ENCODE assay signal across 1 cellular context in the genomic region with DNA sequence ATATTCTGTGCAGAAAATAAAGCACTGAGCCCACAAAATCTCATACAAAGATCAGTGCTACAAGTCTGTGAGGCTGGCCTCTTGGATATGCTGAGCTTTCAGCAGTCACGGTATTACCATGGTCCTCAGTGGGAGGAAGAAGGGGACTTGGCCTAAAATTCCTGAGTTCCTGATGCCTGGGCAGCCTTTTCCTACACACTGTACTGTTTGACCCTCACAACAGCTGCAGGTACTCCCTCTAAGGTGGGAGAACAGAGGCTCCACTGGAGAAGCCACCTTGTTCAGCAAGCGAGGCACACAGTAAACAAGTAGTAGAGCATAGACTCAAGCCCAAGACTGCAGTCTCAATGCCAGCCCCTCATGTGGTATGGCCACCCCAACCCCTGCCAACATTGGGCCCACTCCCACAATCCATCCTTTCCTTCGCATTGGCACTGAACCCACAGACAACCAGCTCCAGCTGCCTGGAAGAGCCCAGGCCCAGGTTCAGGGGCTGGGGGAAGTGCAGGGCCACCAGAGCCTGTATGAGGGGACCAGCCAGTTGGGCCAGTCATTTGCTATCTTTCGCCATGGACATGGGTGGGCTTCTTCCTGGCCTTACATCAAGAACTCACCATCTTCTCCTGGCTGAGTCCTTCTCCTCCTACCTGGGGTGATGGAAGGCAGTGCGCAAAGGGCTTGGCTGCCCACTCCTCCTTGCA.
A peak's percentile ranks its signal among the peaks of the same experiment; 100 is the strongest.
TF ChIP-seq lines count a peak whose summit lies in the region.

No MANE protein-coding gene starts in this region.

TF ChIP-seq in HepG2, 621 proteins besides CTCF, POLR2A, EP300 and RAD21 (continued from another document and continues in another):
- TF ChIP-seq, protein P1, sequence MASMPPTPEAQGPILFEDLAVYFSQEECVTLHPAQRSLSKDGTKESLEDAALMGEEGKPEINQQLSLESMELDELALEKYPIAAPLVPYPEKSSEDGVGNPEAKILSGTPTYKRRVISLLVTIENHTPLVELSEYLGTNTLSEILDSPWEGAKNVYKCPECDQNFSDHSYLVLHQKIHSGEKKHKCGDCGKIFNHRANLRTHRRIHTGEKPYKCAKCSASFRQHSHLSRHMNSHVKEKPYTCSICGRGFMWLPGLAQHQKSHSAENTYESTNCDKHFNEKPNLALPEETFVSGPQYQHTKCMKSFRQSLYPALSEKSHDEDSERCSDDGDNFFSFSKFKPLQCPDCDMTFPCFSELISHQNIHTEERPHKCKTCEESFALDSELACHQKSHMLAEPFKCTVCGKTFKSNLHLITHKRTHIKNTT (CRISPR knock-in tag; IDR thresholded peaks at IDR 0.05), result no peak
- TF ChIP-seq ZNF614 (CRISPR knock-in tag; IDR thresholded peaks at IDR 0.05; ENCODE audit: borderline replicate concordance) (no peak), ZNF224 (CRISPR knock-in tag; IDR thresholded peaks at IDR 0.05) (0 out of 2 replicates have a peak, but pooled peaks have one; percentile 40), ZNF75D (CRISPR knock-in tag; IDR thresholded peaks at IDR 0.05; ENCODE audit: borderline replicate concordance) (no peak), PHF20 (CRISPR knock-in tag; IDR thresholded peaks at IDR 0.05) (no peak), ZSCAN22 (CRISPR knock-in tag; IDR thresholded peaks at IDR 0.05) (no peak), SALL1 (CRISPR knock-in tag; IDR thresholded peaks at IDR 0.05) (peak; percentile 7; the same call in 1 of the 2 replicates), PITX1 (CRISPR knock-in tag; IDR thresholded peaks at IDR 0.05) (no peak), TAF1 (CRISPR knock-in tag; IDR thresholded peaks at IDR 0.05) (peak; percentile 49; the same call in 1 of the 2 replicates), BRD4 (CRISPR knock-in tag; IDR thresholded peaks at IDR 0.05) (0 out of 2 replicates have a peak, but pooled peaks have one; percentile 1), ZNF879 (CRISPR knock-in tag; IDR thresholded peaks at IDR 0.05) (no peak), HNF4G (IDR thresholded peaks at IDR 0.05; ENCODE audit: borderline replicate concordance, low read depth, low read length) (0 out of 2 replicates have a peak, but pooled peaks have one; percentile 4), HNF4G (CRISPR knock-in tag; IDR thresholded peaks at IDR 0.05; ENCODE audit: borderline replicate concordance, low read depth) (no peak), ZNF605 (CRISPR knock-in tag; IDR thresholded peaks at IDR 0.05) (peak; percentile 12; the same call in 1 of the 2 replicates), PAWR (CRISPR knock-in tag; IDR thresholded peaks at IDR 0.05; ENCODE audit: borderline replicate concordance) (no peak), CC2D1A (CRISPR knock-in tag; IDR thresholded peaks at IDR 0.05) (no peak), ZC3H13 (CRISPR knock-in tag; IDR thresholded peaks at IDR 0.05) (no peak), TP53 (CRISPR knock-in tag; conservative IDR thresholded peaks at IDR 0.05) (no peak), NFIC (IDR thresholded peaks at IDR 0.05; ENCODE audit: low read length) (no peak), ZNF790 (CRISPR knock-in tag; IDR thresholded peaks at IDR 0.05; ENCODE audit: borderline replicate concordance) (no peak), ZNF672 (CRISPR knock-in tag; IDR thresholded peaks at IDR 0.05) (no peak), ASH2L (IDR thresholded peaks at IDR 0.05; ENCODE audit: insufficient read length, low read depth, low read length) (peak; percentile 63), JUN (CRISPR knock-in tag; IDR thresholded peaks at IDR 0.05) (no peak)
- TF ChIP-seq, protein P2, sequence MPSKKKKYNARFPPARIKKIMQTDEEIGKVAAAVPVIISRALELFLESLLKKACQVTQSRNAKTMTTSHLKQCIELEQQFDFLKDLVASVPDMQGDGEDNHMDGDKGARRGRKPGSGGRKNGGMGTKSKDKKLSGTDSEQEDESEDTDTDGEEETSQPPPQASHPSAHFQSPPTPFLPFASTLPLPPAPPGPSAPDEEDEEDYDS (CRISPR knock-in tag; IDR thresholded peaks at IDR 0.05), result peak; percentile 6; the same call in 1 of the 2 replicates
- TF ChIP-seq, protein P3, sequence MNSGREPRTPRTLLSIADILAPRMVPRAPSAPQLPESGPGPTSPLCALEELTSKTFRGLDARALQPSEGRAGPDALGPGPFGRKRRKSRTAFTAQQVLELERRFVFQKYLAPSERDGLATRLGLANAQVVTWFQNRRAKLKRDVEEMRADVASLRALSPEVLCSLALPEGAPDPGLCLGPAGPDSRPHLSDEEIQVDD (CRISPR knock-in tag; IDR thresholded peaks at IDR 0.05; ENCODE audit: borderline replicate concordance), result no peak
- TF ChIP-seq, protein P4, sequence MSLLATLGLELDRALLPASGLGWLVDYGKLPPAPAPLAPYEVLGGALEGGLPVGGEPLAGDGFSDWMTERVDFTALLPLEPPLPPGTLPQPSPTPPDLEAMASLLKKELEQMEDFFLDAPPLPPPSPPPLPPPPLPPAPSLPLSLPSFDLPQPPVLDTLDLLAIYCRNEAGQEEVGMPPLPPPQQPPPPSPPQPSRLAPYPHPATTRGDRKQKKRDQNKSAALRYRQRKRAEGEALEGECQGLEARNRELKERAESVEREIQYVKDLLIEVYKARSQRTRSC (CRISPR knock-in tag; IDR thresholded peaks at IDR 0.05; ENCODE audit: low read depth), result no peak
- TF ChIP-seq, protein P5, sequence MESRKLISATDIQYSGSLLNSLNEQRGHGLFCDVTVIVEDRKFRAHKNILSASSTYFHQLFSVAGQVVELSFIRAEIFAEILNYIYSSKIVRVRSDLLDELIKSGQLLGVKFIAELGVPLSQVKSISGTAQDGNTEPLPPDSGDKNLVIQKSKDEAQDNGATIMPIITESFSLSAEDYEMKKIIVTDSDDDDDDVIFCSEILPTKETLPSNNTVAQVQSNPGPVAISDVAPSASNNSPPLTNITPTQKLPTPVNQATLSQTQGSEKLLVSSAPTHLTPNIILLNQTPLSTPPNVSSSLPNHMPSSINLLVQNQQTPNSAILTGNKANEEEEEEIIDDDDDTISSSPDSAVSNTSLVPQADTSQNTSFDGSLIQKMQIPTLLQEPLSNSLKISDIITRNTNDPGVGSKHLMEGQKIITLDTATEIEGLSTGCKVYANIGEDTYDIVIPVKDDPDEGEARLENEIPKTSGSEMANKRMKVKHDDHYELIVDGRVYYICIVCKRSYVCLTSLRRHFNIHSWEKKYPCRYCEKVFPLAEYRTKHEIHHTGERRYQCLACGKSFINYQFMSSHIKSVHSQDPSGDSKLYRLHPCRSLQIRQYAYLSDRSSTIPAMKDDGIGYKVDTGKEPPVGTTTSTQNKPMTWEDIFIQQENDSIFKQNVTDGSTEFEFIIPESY (CRISPR knock-in tag; IDR thresholded peaks at IDR 0.05), result no peak
- TF ChIP-seq, protein P6, sequence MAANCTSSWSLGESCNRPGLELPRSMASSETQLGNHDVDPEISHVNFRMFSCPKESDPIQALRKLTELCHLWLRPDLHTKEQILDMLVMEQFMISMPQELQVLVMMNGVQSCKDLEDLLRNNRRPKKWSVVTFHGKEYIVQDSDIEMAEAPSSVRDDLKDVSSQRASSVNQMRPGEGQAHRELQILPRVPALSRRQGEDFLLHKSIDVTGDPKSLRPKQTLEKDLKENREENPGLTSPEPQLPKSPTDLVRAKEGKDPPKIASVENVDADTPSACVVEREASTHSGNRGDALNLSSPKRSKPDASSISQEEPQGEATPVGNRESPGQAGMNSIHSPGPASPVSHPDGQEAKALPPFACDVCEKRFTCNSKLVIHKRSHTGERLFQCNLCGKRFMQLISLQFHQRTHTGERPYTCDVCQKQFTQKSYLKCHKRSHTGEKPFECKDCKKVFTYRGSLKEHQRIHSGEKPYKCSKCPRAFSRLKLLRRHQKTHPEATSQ (CRISPR knock-in tag; IDR thresholded peaks at IDR 0.05; ENCODE audit: borderline replicate concordance), result no peak
- TF ChIP-seq, protein P7, sequence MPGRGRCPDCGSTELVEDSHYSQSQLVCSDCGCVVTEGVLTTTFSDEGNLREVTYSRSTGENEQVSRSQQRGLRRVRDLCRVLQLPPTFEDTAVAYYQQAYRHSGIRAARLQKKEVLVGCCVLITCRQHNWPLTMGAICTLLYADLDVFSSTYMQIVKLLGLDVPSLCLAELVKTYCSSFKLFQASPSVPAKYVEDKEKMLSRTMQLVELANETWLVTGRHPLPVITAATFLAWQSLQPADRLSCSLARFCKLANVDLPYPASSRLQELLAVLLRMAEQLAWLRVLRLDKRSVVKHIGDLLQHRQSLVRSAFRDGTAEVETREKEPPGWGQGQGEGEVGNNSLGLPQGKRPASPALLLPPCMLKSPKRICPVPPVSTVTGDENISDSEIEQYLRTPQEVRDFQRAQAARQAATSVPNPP (CRISPR knock-in tag; IDR thresholded peaks at IDR 0.05), result no peak
- TF ChIP-seq, protein P8, sequence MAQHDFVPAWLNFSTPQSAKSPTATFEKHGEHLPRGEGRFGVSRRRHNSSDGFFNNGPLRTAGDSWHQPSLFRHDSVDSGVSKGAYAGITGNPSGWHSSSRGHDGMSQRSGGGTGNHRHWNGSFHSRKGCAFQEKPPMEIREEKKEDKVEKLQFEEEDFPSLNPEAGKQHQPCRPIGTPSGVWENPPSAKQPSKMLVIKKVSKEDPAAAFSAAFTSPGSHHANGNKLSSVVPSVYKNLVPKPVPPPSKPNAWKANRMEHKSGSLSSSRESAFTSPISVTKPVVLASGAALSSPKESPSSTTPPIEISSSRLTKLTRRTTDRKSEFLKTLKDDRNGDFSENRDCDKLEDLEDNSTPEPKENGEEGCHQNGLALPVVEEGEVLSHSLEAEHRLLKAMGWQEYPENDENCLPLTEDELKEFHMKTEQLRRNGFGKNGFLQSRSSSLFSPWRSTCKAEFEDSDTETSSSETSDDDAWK (CRISPR knock-in tag; IDR thresholded peaks at IDR 0.05), result no peak
- TF ChIP-seq, protein P9, sequence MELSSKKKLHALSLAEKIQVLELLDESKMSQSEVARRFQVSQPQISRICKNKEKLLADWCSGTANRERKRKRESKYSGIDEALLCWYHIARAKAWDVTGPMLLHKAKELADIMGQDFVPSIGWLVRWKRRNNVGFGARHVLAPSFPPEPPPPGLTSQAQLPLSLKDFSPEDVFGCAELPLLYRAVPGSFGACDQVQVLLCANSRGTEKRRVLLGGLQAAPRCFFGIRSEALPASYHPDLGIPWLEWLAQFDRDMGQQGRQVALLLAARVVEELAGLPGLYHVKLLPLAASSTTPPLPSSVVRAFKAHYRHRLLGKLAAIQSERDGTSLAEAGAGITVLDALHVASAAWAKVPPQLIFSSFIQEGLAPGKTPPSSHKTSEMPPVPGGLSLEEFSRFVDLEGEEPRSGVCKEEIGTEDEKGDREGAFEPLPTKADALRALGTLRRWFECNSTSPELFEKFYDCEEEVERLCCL (CRISPR knock-in tag; IDR thresholded peaks at IDR 0.05; ENCODE audit: borderline replicate concordance), result 0 out of 2 replicates have a peak, but pooled peaks have one; percentile 44
- TF ChIP-seq, protein P10, sequence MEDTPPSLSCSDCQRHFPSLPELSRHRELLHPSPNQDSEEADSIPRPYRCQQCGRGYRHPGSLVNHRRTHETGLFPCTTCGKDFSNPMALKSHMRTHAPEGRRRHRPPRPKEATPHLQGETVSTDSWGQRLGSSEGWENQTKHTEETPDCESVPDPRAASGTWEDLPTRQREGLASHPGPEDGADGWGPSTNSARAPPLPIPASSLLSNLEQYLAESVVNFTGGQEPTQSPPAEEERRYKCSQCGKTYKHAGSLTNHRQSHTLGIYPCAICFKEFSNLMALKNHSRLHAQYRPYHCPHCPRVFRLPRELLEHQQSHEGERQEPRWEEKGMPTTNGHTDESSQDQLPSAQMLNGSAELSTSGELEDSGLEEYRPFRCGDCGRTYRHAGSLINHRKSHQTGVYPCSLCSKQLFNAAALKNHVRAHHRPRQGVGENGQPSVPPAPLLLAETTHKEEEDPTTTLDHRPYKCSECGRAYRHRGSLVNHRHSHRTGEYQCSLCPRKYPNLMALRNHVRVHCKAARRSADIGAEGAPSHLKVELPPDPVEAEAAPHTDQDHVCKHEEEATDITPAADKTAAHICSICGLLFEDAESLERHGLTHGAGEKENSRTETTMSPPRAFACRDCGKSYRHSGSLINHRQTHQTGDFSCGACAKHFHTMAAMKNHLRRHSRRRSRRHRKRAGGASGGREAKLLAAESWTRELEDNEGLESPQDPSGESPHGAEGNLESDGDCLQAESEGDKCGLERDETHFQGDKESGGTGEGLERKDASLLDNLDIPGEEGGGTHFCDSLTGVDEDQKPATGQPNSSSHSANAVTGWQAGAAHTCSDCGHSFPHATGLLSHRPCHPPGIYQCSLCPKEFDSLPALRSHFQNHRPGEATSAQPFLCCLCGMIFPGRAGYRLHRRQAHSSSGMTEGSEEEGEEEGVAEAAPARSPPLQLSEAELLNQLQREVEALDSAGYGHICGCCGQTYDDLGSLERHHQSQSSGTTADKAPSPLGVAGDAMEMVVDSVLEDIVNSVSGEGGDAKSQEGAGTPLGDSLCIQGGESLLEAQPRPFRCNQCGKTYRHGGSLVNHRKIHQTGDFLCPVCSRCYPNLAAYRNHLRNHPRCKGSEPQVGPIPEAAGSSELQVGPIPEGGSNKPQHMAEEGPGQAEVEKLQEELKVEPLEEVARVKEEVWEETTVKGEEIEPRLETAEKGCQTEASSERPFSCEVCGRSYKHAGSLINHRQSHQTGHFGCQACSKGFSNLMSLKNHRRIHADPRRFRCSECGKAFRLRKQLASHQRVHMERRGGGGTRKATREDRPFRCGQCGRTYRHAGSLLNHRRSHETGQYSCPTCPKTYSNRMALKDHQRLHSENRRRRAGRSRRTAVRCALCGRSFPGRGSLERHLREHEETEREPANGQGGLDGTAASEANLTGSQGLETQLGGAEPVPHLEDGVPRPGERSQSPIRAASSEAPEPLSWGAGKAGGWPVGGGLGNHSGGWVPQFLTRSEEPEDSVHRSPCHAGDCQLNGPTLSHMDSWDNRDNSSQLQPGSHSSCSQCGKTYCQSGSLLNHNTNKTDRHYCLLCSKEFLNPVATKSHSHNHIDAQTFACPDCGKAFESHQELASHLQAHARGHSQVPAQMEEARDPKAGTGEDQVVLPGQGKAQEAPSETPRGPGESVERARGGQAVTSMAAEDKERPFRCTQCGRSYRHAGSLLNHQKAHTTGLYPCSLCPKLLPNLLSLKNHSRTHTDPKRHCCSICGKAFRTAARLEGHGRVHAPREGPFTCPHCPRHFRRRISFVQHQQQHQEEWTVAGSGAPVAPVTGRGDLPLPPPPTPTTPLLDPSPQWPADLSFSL (CRISPR knock-in tag; IDR thresholded peaks at IDR 0.05), result no peak
- TF ChIP-seq, protein P11, sequence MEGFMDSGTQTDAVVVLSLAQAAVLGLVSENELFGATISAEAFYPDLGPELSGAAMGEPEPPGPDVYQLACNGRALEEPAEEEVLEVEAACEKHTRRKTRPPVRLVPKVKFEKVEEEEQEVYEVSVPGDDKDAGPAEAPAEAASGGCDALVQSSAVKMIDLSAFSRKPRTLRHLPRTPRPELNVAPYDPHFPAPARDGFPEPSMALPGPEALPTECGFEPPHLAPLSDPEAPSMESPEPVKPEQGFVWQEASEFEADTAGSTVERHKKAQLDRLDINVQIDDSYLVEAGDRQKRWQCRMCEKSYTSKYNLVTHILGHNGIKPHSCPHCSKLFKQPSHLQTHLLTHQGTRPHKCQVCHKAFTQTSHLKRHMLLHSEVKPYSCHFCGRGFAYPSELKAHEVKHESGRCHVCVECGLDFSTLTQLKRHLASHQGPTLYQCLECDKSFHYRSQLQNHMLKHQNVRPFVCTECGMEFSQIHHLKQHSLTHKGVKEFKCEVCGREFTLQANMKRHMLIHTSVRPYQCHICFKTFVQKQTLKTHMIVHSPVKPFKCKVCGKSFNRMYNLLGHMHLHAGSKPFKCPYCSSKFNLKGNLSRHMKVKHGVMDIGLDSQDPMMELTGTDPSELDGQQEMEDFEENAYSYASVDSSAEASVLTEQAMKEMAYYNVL (CRISPR knock-in tag; IDR thresholded peaks at IDR 0.05; ENCODE audit: borderline replicate concordance), result peak; percentile 9; the same call in 1 of the 2 replicates
